12 cellular contexts compared by ENCODE assay signal in the genomic region with DNA sequence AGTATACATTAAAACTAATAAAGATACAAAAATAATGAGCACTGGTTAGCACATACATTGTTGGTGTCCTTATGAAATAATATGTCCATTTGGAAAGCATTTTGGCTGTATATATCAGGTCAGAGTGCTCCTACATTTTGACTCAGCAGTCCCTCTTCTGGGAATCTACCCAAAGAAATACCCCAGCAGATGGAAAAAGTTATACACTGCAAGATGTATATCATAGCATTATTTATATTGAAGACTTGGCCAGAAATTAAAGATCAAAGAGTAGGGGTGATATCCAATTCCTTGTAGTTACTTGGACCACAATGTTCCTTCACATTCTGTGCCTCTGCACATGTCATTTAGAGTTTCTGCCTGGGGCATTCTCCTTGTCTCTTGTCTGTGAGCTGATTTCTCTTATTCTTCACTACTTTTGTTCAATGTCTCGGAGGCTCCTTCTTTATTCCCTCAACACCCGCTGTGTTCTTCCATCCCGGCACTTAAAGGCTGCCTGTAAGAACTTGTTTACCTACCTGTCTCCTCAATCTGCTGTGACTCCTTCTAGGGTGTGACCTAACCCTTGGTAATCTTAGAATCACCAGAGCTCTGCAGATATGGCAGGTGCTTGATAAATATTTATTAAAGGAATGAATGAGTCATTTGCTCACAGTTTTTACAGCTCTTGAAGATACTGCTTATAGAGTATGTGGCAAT. TPM values are rescaled to one million over a fixed set of nuclear protein-coding genes. Genes with fewer than 3 reads are reported as not detected.
A peak's percentile ranks its signal among the peaks of the same experiment; 100 is the strongest.
DNase-seq lines count a peak whose midpoint lies in the region; ATAC-seq and TF ChIP-seq lines count a peak whose summit lies in the region.
"Had no signal": no experiment of that assay in that cellular context is flagged by ENCODE, and none has a peak within 500 bp of the region (broad histone marks: within the 10 kb centered on the region; RNA-seq: fewer than 3 reads in every experiment).

No MANE protein-coding gene starts in this region.

- POLR2A ChIA-PET in activated B cell treated with CpG ODN at 0.5 μM for 24 hours (lab: Charles Lee), result interaction anchor here (0.7 to 2.1 kb wide), 2 partner anchors 11 to 400 kb away, joined by 3 to 6 read pairs; partner anchors contain the start of gene RAP1GDS1

- H3K27ac Mint-ChIP-seq in activated naive CD4-positive, alpha-beta T cell treated with anti-CD3 and anti-CD28 coated beads, Interleukin-2, amount 10 ng/mL, durations not matched to agents 7 days and 5 days, result peak overlapping the region; percentile 77
- H3K27ac Mint-ChIP-seq in activated naive CD4-positive, alpha-beta T cell treated with anti-CD3 and anti-CD28 coated beads, Interleukin-2, amount 50 U/mL, for 72 hours, result peak overlapping the region in 1 of 2 donors; percentile 38
- peak overlapping the region; percentile 93 for H3K27ac Mint-ChIP-seq in activated B cell treated with CpG ODN at 0.5 μM for 24 hours
- peak overlapping the region; percentile 84 for H3K27ac Mint-ChIP-seq in type B pancreatic cell

- TF ChIP-seq CTCF in activated B cell treated with CpG ODN at 0.5 μM for 24 hours (IDR thresholded peaks at IDR 0.05) (no peak), type B pancreatic cell (conservative IDR thresholded peaks at IDR 0.05) (no peak)

- peaks cover 9% of the 10 kb centered on the region for H3K36me3 Mint-ChIP-seq in activated naive CD4-positive, alpha-beta T cell treated with anti-CD3 and anti-CD28 coated beads, Interleukin-2, amount 10 ng/mL, durations not matched to agents 7 days and 5 days
- peaks cover 16 to 34% of the 10 kb centered on the region in 2 donors for H3K36me3 Mint-ChIP-seq in activated naive CD4-positive, alpha-beta T cell treated with anti-CD3 and anti-CD28 coated beads, Interleukin-2, amount 50 U/mL, for 72 hours
- H3K36me3 Mint-ChIP-seq in activated B cell treated with CpG ODN at 0.5 μM for 24 hours (ENCODE audit: low read depth) (no peaks in the 10 kb centered on the region), type B pancreatic cell (no peaks in the 10 kb centered on the region)

- ATAC-seq in activated naive CD4-positive, alpha-beta T cell treated with anti-CD3 and anti-CD28 coated beads, Interleukin-2, amount 50 U/mL, for 72 hours, result no peak
- no peak for ATAC-seq in activated B cell treated with CpG ODN at 0.5 μM for 24 hours (ENCODE audit: low read depth)
- ATAC-seq: left cardiac atrium had no signal

- intact Hi-C loops in activated B cell treated with CpG ODN at 0.5 μM for 24 hours (cut with micrococcal nuclease), result loop anchor here (2.0 to 5.0 kb wide), 3 partner anchors 143 to 1286 kb away; partner anchors contain the start of genes DAPP1 and DNAJB14

- CTCF ChIA-PET in activated naive CD4-positive, alpha-beta T cell treated with anti-CD3 and anti-CD28 coated beads, Interleukin-2, amount 10 ng/mL, durations not matched to agents 7 days and 5 days (lab: Charles Lee), result interaction anchor here (0.8 to 1.4 kb wide), 2 partner anchors 19 to 194 kb away, joined by 3 to 4 read pairs; no protein-coding TSS in a partner anchor
- CTCF ChIA-PET in activated B cell treated with CpG ODN at 0.5 μM for 24 hours (lab: Charles Lee), result no interaction called here

- peaks cover 9% of the 10 kb centered on the region for H3K9me3 Mint-ChIP-seq in activated naive CD4-positive, alpha-beta T cell treated with anti-CD3 and anti-CD28 coated beads, Interleukin-2, amount 10 ng/mL, durations not matched to agents 7 days and 5 days
- H3K9me3 Mint-ChIP-seq in activated naive CD4-positive, alpha-beta T cell treated with anti-CD3 and anti-CD28 coated beads, Interleukin-2, amount 50 U/mL, for 72 hours, result peaks cover 0 to 15% of the 10 kb centered on the region in 2 donors
- H3K9me3 Mint-ChIP-seq in activated B cell treated with CpG ODN at 0.5 μM for 24 hours (no peaks in the 10 kb centered on the region), type B pancreatic cell (no peaks in the 10 kb centered on the region)

- no peak overlapping the region for H3K4me3 Mint-ChIP-seq in activated naive CD4-positive, alpha-beta T cell treated with anti-CD3 and anti-CD28 coated beads, Interleukin-2, amount 10 ng/mL, durations not matched to agents 7 days and 5 days
- no peak overlapping the region for H3K4me3 Mint-ChIP-seq in activated B cell treated with CpG ODN at 0.5 μM for 24 hours
- peak overlapping the region; percentile 72 for H3K4me3 Mint-ChIP-seq in type B pancreatic cell

- peaks cover 70% of the 10 kb centered on the region for H3K4me1 Mint-ChIP-seq in activated naive CD4-positive, alpha-beta T cell treated with anti-CD3 and anti-CD28 coated beads, Interleukin-2, amount 10 ng/mL, durations not matched to agents 7 days and 5 days
- H3K4me1 Mint-ChIP-seq in activated B cell treated with CpG ODN at 0.5 μM for 24 hours (peaks cover 66% of the 10 kb centered on the region), type B pancreatic cell (ENCODE audit: unreplicated experiment) (peaks cover 29% of the 10 kb centered on the region)

- no peak for DNase-seq in activated naive CD4-positive, alpha-beta T cell treated with anti-CD3 and anti-CD28 coated beads, Interleukin-2, amount 10 ng/mL, durations not matched to agents 7 days and 5 days
- no peak for DNase-seq in activated naive CD4-positive, alpha-beta T cell treated with anti-CD3 and anti-CD28 coated beads, Interleukin-2, amount 50 U/mL, for 72 hours (ENCODE audit: low spot score in 2 of 2)
- DNase-seq in activated B cell treated with CpG ODN at 0.5 μM for 24 hours, result no peak
- peak; percentile 52 for DNase-seq in iris pigment epithelial cell (ENCODE audit: low read depth)
- no peak for DNase-seq in type B pancreatic cell (ENCODE audit: extremely low spot score, unreplicated experiment)
- no peak for DNase-seq in kidney glomerular epithelial cell (lab: John Stamatoyannopoulos, UW)
- no peak for DNase-seq in Kasumi-1 (lab: John Stamatoyannopoulos, UW)
- DNase-seq in amniotic stem cell (lab: John Stamatoyannopoulos, UW), result no peak
- DNase-seq: BE2C, left cardiac atrium, NCI-H1092 had no signal

- H3K27me3 Mint-ChIP-seq in activated naive CD4-positive, alpha-beta T cell treated with anti-CD3 and anti-CD28 coated beads, Interleukin-2, amount 10 ng/mL, durations not matched to agents 7 days and 5 days, result peaks cover 5% of the 10 kb centered on the region
- H3K27me3 Mint-ChIP-seq in activated B cell treated with CpG ODN at 0.5 μM for 24 hours (no peaks in the 10 kb centered on the region), type B pancreatic cell (peaks cover 35% of the 10 kb centered on the region)

RNA-seq across cellular contexts. Expression of gene TSPAN5, which starts 3.1 kb away (rescaled TPM):
- 10 to 100 TPM; 11.0 to 26.7 TPM for total RNA-seq in activated naive CD4-positive, alpha-beta T cell treated with anti-CD3 and anti-CD28 coated beads, Interleukin-2, amount 50 U/mL, for 72 hours
- total RNA-seq in activated B cell treated with CpG ODN at 0.5 μM for 24 hours (1.6 and 2.7 TPM in 2 replicates), type B pancreatic cell (ENCODE audit: low replicate concordance) (26.9 and 33.8 TPM in 2 replicates)
- total RNA-seq: OCI-LY7 had no signal
